8 cellular contexts compared by ENCODE assay signal in genomic region chr5:152704286-152704685, GRCh38.
"Had no signal": no experiment of that assay in that cellular context is flagged by ENCODE, and none has a peak within 500 bp of the region (broad histone marks: within the 10 kb centered on the region; RNA-seq: fewer than 3 reads in every experiment).

No MANE protein-coding gene starts in this region.

- FAIRE-seq: HTR-8/SVneo had no signal

- H3K4me2 ChIP-seq: GM23338, KMS-11 had no signal

- H3K27ac ChIP-seq: KMS-11 had no signal

- H3K27ac Mint-ChIP-seq: GM23338 had no signal

- DNase-seq: H7, Karpas-422, KBM-7 had no signal

- ATAC-seq: GM23338, HCT116 had no signal

- H3K9me3 ChIP-seq: HAP-1 had no signal

- H2AFZ ChIP-seq: GM23338 had no signal

- H3K4me1 ChIP-seq: HAP-1 had no signal

- H3K4me1 Mint-ChIP-seq: GM23338 had no signal

- H3K4me3 ChIP-seq: GM23338, HAP-1 had no signal

- H3K4me3 Mint-ChIP-seq: GM23338 had no signal

- H3K9ac ChIP-seq: KMS-11 had no signal

- H3K36me3 ChIP-seq: HAP-1 had no signal
